In genomic region chr12:79935624-79936040, GRCh38 we compare ENCODE assay signal across 8 cellular contexts.
DNase-seq lines count a peak whose midpoint lies in the region; ATAC-seq and TF ChIP-seq lines count a peak whose summit lies in the region.

No MANE protein-coding gene starts in this region.

- peak overlapping the region; percentile 95 for H3K27ac ChIP-seq in cingulate gyrus (ENCODE audit: low read depth, low read length)

- no peak for TF ChIP-seq CTCF in AG04449 (IDR thresholded peaks at IDR 0.05; ENCODE audit: insufficient read depth, low read length, missing control alignments)

- DNase-seq in AG04449 (ENCODE audit: low read depth, low spot score) (no peak), NOMO-1 treated with dmso at 0.1 percent for 144 hours (lab: John Stamatoyannopoulos, UW; ENCODE audit: unreplicated experiment) (peak; percentile 43), midbrain (lab: John Stamatoyannopoulos, UW) (peak; percentile 35), COLO829 (ENCODE audit: low spot score) (no peak)
- DNase-seq in stimulated activated CD4-positive, alpha-beta T cell treated with anti-CD3 and anti-CD28 coated beads, Interleukin-1b, Interleukin-23, amount 100 ng/mL, for 48 hours = no peak

- POLR2A ChIA-PET in AG04449 (lab: Yijun Ruan, JAX) = interaction anchor here (0.5 to 1.5 kb wide), 5 partner anchors 10 to 252 kb away, joined by 3 to 5 read pairs (median 4); no protein-coding TSS in a partner anchor

- H3K4me3 ChIP-seq in AG04449 (ENCODE audit: low read depth, low read length) = peak overlapping the region; percentile 92

- CTCF ChIA-PET in AG04449 (lab: Yijun Ruan, JAX) = interaction anchor here (1.0 to 1.5 kb wide), 3 partner anchors 12 to 333 kb away, joined by 3 to 5 read pairs (median 5); no protein-coding TSS in a partner anchor

- ATAC-seq in GM18511 (IDR thresholded peaks at IDR 0.05; ENCODE audit: unreplicated experiment) = peak; percentile 26
- peak; percentile 20 for ATAC-seq in HG02943 (IDR thresholded peaks at IDR 0.05; ENCODE audit: low read depth, unreplicated experiment)

Comparison
In these comparisons a context has a peak if more than half of its experiments do, and no peak if none do; other contexts are left out.
1. DNase-seq: peak in NOMO-1 treated with dmso at 0.1 percent for 144 hours (single experiment) and midbrain (single experiment); none in AG04449 (single experiment), stimulated activated CD4-positive, alpha-beta T cell treated with anti-CD3 and anti-CD28 coated beads, Interleukin-1b, Interleukin-23, amount 100 ng/mL, for 48 hours (single experiment) and COLO829 (single experiment).